Comparison of ENCODE assay signal across 1 cellular context in the genomic region with DNA sequence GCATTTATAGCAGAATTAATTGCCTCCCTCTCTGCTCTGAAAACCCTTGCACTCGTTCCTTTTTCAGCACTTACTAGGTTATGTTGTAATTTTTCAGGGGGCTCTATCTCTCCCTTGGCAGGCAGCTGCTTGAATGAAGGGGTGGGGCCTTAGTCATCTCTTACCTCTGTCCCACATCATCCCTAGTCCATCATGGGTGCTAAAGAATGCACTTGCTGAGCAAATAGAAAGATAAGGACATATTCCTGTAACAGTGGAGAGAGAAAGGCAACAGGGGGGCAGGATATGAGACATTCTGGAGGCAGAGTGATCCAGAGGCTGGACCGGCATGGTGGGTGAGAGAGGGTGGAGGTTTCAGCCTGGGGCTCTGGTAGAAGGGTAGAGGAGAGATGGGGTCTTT.
TF ChIP-seq lines count a peak whose summit lies in the region.

No MANE protein-coding gene starts in this region.

TF ChIP-seq in IMR-90, 13 proteins besides CTCF, POLR2A, EP300 and RAD21 (continued from another document):
- TF ChIP-seq MXI1 (IDR thresholded peaks at IDR 0.05; ENCODE audit: borderline replicate concordance, low read depth, low read length) = no peak
- no peak for TF ChIP-seq MAZ (IDR thresholded peaks at IDR 0.05; ENCODE audit: borderline replicate concordance, low read depth, low read length)
- TF ChIP-seq, protein P1, sequence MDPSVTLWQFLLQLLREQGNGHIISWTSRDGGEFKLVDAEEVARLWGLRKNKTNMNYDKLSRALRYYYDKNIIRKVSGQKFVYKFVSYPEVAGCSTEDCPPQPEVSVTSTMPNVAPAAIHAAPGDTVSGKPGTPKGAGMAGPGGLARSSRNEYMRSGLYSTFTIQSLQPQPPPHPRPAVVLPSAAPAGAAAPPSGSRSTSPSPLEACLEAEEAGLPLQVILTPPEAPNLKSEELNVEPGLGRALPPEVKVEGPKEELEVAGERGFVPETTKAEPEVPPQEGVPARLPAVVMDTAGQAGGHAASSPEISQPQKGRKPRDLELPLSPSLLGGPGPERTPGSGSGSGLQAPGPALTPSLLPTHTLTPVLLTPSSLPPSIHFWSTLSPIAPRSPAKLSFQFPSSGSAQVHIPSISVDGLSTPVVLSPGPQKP (IDR thresholded peaks at IDR 0.05; ENCODE audit: borderline replicate concordance, low read depth, low read length) = no peak
- no peak for TF ChIP-seq CEBPB (IDR thresholded peaks at IDR 0.05; ENCODE audit: low read depth, low read length)
- no peak for TF ChIP-seq BHLHE40 (IDR thresholded peaks at IDR 0.05; ENCODE audit: low read depth, low read length)
- TF ChIP-seq, protein P2, sequence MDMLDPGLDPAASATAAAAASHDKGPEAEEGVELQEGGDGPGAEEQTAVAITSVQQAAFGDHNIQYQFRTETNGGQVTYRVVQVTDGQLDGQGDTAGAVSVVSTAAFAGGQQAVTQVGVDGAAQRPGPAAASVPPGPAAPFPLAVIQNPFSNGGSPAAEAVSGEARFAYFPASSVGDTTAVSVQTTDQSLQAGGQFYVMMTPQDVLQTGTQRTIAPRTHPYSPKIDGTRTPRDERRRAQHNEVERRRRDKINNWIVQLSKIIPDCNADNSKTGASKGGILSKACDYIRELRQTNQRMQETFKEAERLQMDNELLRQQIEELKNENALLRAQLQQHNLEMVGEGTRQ (IDR thresholded peaks at IDR 0.05; ENCODE audit: low read depth, low read length) = no peak
- no peak for TF ChIP-seq RCOR1 (IDR thresholded peaks at IDR 0.05; ENCODE audit: insufficient replicate concordance, low read length)
- no peak for TF ChIP-seq NFE2L2 (IDR thresholded peaks at IDR 0.05; ENCODE audit: low read depth, low read length)
- TF ChIP-seq CHD1 (IDR thresholded peaks at IDR 0.05; ENCODE audit: low read depth, low read length) = no peak
